Comparison of ENCODE assay signal across 1 cellular context in the genomic region with DNA sequence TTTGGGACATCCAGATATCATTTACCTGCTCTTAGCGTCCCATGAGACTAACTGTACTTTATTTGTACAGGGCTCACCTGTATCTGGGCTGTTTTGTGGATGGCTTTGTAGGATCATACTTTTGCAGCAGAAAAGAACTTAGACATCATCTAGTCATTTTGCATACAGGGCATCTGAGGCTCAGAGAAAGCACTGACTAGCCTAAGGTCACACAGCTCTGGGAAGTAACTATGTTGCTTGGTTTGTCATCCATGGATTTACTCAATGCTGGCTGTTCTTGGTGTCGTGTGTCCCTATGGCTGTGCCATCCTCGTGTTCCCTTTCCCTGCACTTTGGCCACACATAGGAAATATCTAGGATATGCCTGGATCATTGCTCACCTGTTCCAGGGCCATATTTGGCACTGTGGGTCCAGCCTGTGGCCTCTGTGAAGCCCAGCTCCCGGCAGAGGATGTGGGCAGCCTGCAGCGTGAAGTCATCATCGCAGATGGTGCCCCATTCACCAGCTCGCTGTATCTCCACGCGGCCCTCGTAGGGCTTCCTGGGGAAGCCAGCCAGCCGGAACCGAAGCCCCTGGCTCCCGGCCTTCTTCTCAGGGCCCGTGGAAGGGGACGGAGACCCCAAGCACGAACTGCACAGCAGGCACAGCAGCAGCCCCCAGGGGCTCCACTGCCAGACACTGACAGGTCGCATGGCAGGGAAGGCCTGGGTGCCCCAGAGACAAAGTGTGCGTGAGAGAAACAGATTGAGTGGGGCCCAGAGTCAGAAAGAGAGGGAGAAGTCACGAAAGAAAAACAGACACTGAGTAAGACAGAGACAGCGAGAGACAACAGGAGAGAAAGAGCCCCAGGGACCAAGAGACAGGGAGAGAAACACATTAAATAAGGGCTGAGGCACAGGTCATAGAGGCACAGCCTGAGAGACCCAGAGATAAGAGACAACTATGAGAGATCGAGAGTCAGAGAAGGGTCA.
TF ChIP-seq lines count a peak whose summit lies in the region.

No MANE protein-coding gene starts in this region.

TF ChIP-seq in HepG2, 621 proteins besides CTCF, POLR2A, EP300 and RAD21:
- TF ChIP-seq ZNF768 (CRISPR knock-in tag; IDR thresholded peaks at IDR 0.05): peak; percentile 62
- TF ChIP-seq MXD4 (CRISPR knock-in tag; IDR thresholded peaks at IDR 0.05): no peak
- TF ChIP-seq SPEN (CRISPR knock-in tag; IDR thresholded peaks at IDR 0.05; ENCODE audit: low read depth): 0 out of 2 replicates have a peak, but pooled peaks have one; percentile 12
- 0 out of 2 replicates have a peak, but pooled peaks have one; percentile 27 for TF ChIP-seq ZNF501 (CRISPR knock-in tag; IDR thresholded peaks at IDR 0.05)
